ENCODE assay signal across 8 cellular contexts in genomic region chr1:38026592-38027200, GRCh38. TPM values are rescaled to one million over a fixed set of nuclear protein-coding genes. Genes with fewer than 3 reads are reported as not detected.
DNase-seq lines count a peak whose midpoint lies in the region; ATAC-seq and TF ChIP-seq lines count a peak whose summit lies in the region.

No MANE protein-coding gene starts in this region.

- intact Hi-C loops in activated CD4-positive, alpha-beta T cell treated with anti-CD3 and anti-CD28 coated beads for 36 hours (cut with DNase I, micrococcal nuclease) = loop anchor here (1.0 to 5.0 kb wide), 10 partner anchors 46 to 1666 kb away; partner anchors contain the start of gene HPCAL4 (in 1 of the 2)
- intact Hi-C loops in sigmoid colon (cut with DNase I) = no loop called here

- ATAC-seq in activated CD4-positive, alpha-beta T cell treated with anti-CD3 and anti-CD28 coated beads for 36 hours = no peak

- TF ChIP-seq POLR2A in sigmoid colon (IDR thresholded peaks at IDR 0.05) = no peak

- POLR2A ChIA-PET in activated CD4-positive, alpha-beta T cell treated with anti-CD3 and anti-CD28 coated beads for 36 hours (lab: Charles Lee) = interaction anchor here (0.6 to 2.6 kb wide), 2 partner anchors 14 to 507 kb away, joined by 3 to 27 read pairs; partner anchors contain the start of gene UTP11

- 83 to 84% methylated on average over 8 of the region's 8 CpGs for WGBS in sigmoid colon, 2 donors

- TF ChIP-seq CTCF in VCaP (conservative IDR thresholded peaks at IDR 0.05) (peak; percentile 89), sigmoid colon (IDR thresholded peaks at IDR 0.05) (peak in 2 of 4 experiments; percentile 28 to 33)

- no peaks in the 10 kb centered on the region for H3K9me3 Mint-ChIP-seq in activated CD4-positive, alpha-beta T cell treated with anti-CD3 and anti-CD28 coated beads for 36 hours (ENCODE audit: low read depth)

- no peak overlapping the region for H3K4me3 Mint-ChIP-seq in activated CD4-positive, alpha-beta T cell treated with anti-CD3 and anti-CD28 coated beads for 36 hours

- H3K36me3 Mint-ChIP-seq in activated CD4-positive, alpha-beta T cell treated with anti-CD3 and anti-CD28 coated beads for 36 hours (ENCODE audit: low read depth) = peaks cover 39% of the 10 kb centered on the region

- no peaks in the 10 kb centered on the region for H3K27me3 ChIP-seq in MG63
- no peaks in the 10 kb centered on the region for H3K27me3 ChIP-seq in sigmoid colon

- no peaks in the 10 kb centered on the region for H3K27me3 Mint-ChIP-seq in activated CD4-positive, alpha-beta T cell treated with anti-CD3 and anti-CD28 coated beads for 36 hours

- peaks cover 58% of the 10 kb centered on the region for H3K4me1 Mint-ChIP-seq in activated CD4-positive, alpha-beta T cell treated with anti-CD3 and anti-CD28 coated beads for 36 hours

- no peak overlapping the region for H3K27ac ChIP-seq in VCaP
- no peak overlapping the region for H3K27ac ChIP-seq in sigmoid colon

- peak; percentile 80 for DNase-seq in activated CD4-positive, alpha-beta T cell treated with anti-CD3 and anti-CD28 coated beads for 36 hours
- no peak for DNase-seq in activated CD4-positive, alpha-beta T cell treated with anti-CD3 and anti-CD28 coated beads for 4 hours
- DNase-seq in MG63 (peak; percentile 32), fibroblast of peridontal ligament (ENCODE audit: extremely low read depth) (peak; percentile 49), renal cortical epithelial cell (ENCODE audit: low read depth) (peak; percentile 57), SKM-1 (lab: John Stamatoyannopoulos, UW; ENCODE audit: unreplicated experiment) (no peak), sigmoid colon (no peak)

- H3K9me3 ChIP-seq in MG63 = no peaks in the 10 kb centered on the region
- no peaks in the 10 kb centered on the region for H3K9me3 ChIP-seq in sigmoid colon

- CTCF ChIA-PET in activated CD4-positive, alpha-beta T cell treated with anti-CD3 and anti-CD28 coated beads for 36 hours (lab: Charles Lee) = interaction anchor here (0.5 to 2.9 kb wide), 15 partner anchors 8 to 1177 kb away, joined by 3 to 27 read pairs (median 4); partner anchors contain the start of gene MTF1

- peak overlapping the region; percentile 91 for H3K27ac Mint-ChIP-seq in activated CD4-positive, alpha-beta T cell treated with anti-CD3 and anti-CD28 coated beads for 36 hours

- H3K4me3 ChIP-seq in MG63 (no peak overlapping the region), sigmoid colon (no peak overlapping the region)

- H3K36me3 ChIP-seq in MG63 = peaks cover 41% of the 10 kb centered on the region
- peaks cover 22 to 50% (median 45%) of the 10 kb centered on the region in 4 donors for H3K36me3 ChIP-seq in sigmoid colon

- peaks cover 0 to 28% (median 22%) of the 10 kb centered on the region in 4 donors for H3K4me1 ChIP-seq in sigmoid colon

- TF ChIP-seq EP300 in sigmoid colon (IDR thresholded peaks at IDR 0.05) = no peak

RNA-seq across cellular contexts. Expression of gene UTP11, which starts 14.2 kb away (rescaled TPM):
- total RNA-seq in activated CD4-positive, alpha-beta T cell treated with anti-CD3 and anti-CD28 coated beads for 36 hours = 10 to 100 TPM; 68.9 to 82.4 TPM
- 101 and 200 TPM in 2 replicates for total RNA-seq in MG63 (2014; rRNA removed; shearing (Covaris generic); ENCODE audit: low replicate concordance)
- total RNA-seq in renal cortical epithelial cell = 34.8 and 46.7 TPM in 2 replicates
- total RNA-seq in sigmoid colon = 10 to 100 TPM; 54.8 to 76.5 (median 66.9) TPM
- polyA plus RNA-seq in sigmoid colon = 10 to 100 TPM; 14.4 to 28.5 (median 15.0) TPM

RNA-seq across cellular contexts. Expression of gene POU3F1, which starts 19.9 kb away (rescaled TPM):
- under 1 TPM; 0.11 to 0.26 TPM for total RNA-seq in activated CD4-positive, alpha-beta T cell treated with anti-CD3 and anti-CD28 coated beads for 36 hours
- not detected in 2 replicates for total RNA-seq in MG63 (2014; rRNA removed; shearing (Covaris generic); ENCODE audit: low replicate concordance)
- total RNA-seq in renal cortical epithelial cell (0.05 TPM in 1 of 2 replicates, not detected in the other), sigmoid colon (not detected)
- polyA plus RNA-seq in sigmoid colon = under 1 TPM in 1 of 3 donors, not detected in 2; 0.09 TPM

RNA-seq across cellular contexts. Expression of gene FHL3, which starts 21.4 kb away (rescaled TPM):
- total RNA-seq in activated CD4-positive, alpha-beta T cell treated with anti-CD3 and anti-CD28 coated beads for 36 hours = 10 to 100 TPM; 21.1 to 23.8 TPM
- 13.7 and 26.0 TPM in 2 replicates for total RNA-seq in MG63 (2014; rRNA removed; shearing (Covaris generic); ENCODE audit: low replicate concordance)
- total RNA-seq in renal cortical epithelial cell = 3.0 and 22.3 TPM in 2 replicates
- 10 to 100 TPM; 38.9 to 76.4 (median 46.6) TPM for total RNA-seq in sigmoid colon
- 10 to 100 TPM in 1 of 3 donors, 1 to 10 TPM in 2; 2.5 to 13.4 (median 9.0) TPM for polyA plus RNA-seq in sigmoid colon

RNA-seq across cellular contexts. Expression of gene SF3A3, which starts 36.9 kb away (rescaled TPM):
- 100 to 1,000 TPM; 131 TPM for total RNA-seq in activated CD4-positive, alpha-beta T cell treated with anti-CD3 and anti-CD28 coated beads for 36 hours
- 91.1 and 159 TPM in 2 replicates for total RNA-seq in MG63 (2014; rRNA removed; shearing (Covaris generic); ENCODE audit: low replicate concordance)
- 82.5 and 98.4 TPM in 2 replicates for total RNA-seq in renal cortical epithelial cell
- total RNA-seq in sigmoid colon = 10 to 100 TPM; 41.4 to 50.1 (median 44.7) TPM
- polyA plus RNA-seq in sigmoid colon = 10 to 100 TPM; 15.0 to 30.4 (median 20.6) TPM

Comparison
In these comparisons a context has a peak if more than half of its experiments do, and no peak if none do; other contexts are left out.
1. DNase-seq: peak in activated CD4-positive, alpha-beta T cell treated with anti-CD3 and anti-CD28 coated beads for 36 hours (single experiment), MG63 (single experiment), fibroblast of peridontal ligament (single experiment) and renal cortical epithelial cell (single experiment); none in activated CD4-positive, alpha-beta T cell treated with anti-CD3 and anti-CD28 coated beads for 4 hours (0 of 2), SKM-1 (single experiment) and sigmoid colon (single experiment).